In the genomic region with DNA sequence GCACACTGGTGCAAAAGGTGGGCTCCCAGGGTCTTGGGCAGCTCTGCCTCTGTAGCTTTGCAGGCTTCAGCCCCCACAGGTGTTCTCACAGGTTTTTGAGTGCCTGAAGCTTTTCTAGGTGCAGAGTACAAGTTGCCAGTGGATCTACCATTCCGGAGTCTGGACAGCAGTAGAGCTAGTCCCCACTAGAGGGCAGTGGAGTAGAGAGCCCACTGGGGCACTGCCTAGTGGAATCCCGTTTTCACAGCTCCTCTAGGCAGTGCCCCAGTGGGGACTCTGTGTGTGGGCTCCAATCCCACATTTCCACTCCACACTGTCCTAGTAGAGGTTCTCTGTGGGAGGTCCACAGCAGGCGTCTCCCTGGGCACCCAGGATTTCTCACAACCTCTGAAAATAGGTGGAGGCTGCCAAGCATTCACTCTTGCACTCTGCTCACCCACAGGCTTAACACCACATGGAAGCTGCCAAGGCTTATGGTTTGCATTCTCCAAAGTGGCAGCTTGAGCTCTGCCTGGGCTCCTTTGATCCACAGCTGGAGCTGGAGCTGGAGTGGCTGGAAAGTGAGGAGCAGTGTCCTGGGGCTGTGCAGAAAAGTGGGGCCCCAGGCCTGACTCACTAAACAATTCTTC, we compare ENCODE assay signal across 8 cellular contexts.
DNase-seq lines count a peak whose midpoint lies in the region; ATAC-seq and TF ChIP-seq lines count a peak whose summit lies in the region.

No MANE protein-coding gene starts in this region.

- CTCF ChIA-PET in activated naive CD4-positive, alpha-beta T cell treated with anti-CD3 and anti-CD28 coated beads, Interleukin-2, amount 10 ng/mL, durations not matched to agents 7 days and 5 days (lab: Charles Lee): interaction anchor here (0.6 to 1.4 kb wide), 7 partner anchors 8 to 365 kb away, joined by 3 to 4 read pairs (median 3); no protein-coding TSS in a partner anchor
- CTCF ChIA-PET in HEK293T (lab: Yijun Ruan, JAX): interaction anchor here (0.6 to 1.0 kb wide), 5 partner anchors 19 to 1469 kb away, joined by 3 to 4 read pairs (median 3); no protein-coding TSS in a partner anchor

- no peak overlapping the region for H3K9ac ChIP-seq in endodermal cell (ENCODE audit: extremely low read depth, low read length, poor library complexity, severe bottlenecking)

- H3K27ac Mint-ChIP-seq in activated naive CD4-positive, alpha-beta T cell treated with anti-CD3 and anti-CD28 coated beads, Interleukin-2, amount 10 ng/mL, durations not matched to agents 7 days and 5 days: no peak overlapping the region
- H3K27ac Mint-ChIP-seq in endodermal cell: no peak overlapping the region
- no peak overlapping the region for H3K27ac Mint-ChIP-seq in stimulated activated memory B cell treated with anti-CD40 and anti-IgM and Interleukin-4, amounts not matched to agents 10 μg/mL and 1 μg/mL and 100 μg/mL, for 72 hours

- H3K4me3 ChIP-seq in endodermal cell (ENCODE audit: low read length): no peak overlapping the region

- no peaks in the 10 kb centered on the region for H3K36me3 ChIP-seq in endodermal cell (ENCODE audit: control insufficient read depth, insufficient read depth, low read length)

- H3K4me1 ChIP-seq in endodermal cell (ENCODE audit: control insufficient read depth, insufficient read depth, low read length): no peaks in the 10 kb centered on the region

- WGBS in endodermal cell (ENCODE audit: insufficient coverage in 1 of 2, insufficient read length in 1 of 2), 2 experiments: 28 to 30% methylated on average over 2 to 3 of the region's 3 CpGs

- H3K27me3 ChIP-seq in endodermal cell (ENCODE audit: control insufficient read depth, insufficient read depth, low read length, poor library complexity, severe bottlenecking): peaks cover 29% of the 10 kb centered on the region

- H3K27ac ChIP-seq in endodermal cell (ENCODE audit: low read depth, low read length): no peak overlapping the region

- TF ChIP-seq CTCF in endodermal cell (conservative IDR thresholded peaks at IDR 0.05): peak; percentile 79

- no peaks in the 10 kb centered on the region for H3K9me3 Mint-ChIP-seq in activated naive CD4-positive, alpha-beta T cell treated with anti-CD3 and anti-CD28 coated beads, Interleukin-2, amount 10 ng/mL, durations not matched to agents 7 days and 5 days
- H3K9me3 Mint-ChIP-seq in endodermal cell: no peaks in the 10 kb centered on the region
- peaks cover 15% of the 10 kb centered on the region for H3K9me3 Mint-ChIP-seq in stimulated activated memory B cell treated with anti-CD40 and anti-IgM and Interleukin-4, amounts not matched to agents 10 μg/mL and 1 μg/mL and 100 μg/mL, for 72 hours

- H3K36me3 Mint-ChIP-seq in activated naive CD4-positive, alpha-beta T cell treated with anti-CD3 and anti-CD28 coated beads, Interleukin-2, amount 10 ng/mL, durations not matched to agents 7 days and 5 days: no peaks in the 10 kb centered on the region
- no peaks in the 10 kb centered on the region for H3K36me3 Mint-ChIP-seq in endodermal cell (ENCODE audit: low read depth)
- H3K36me3 Mint-ChIP-seq in stimulated activated memory B cell treated with anti-CD40 and anti-IgM and Interleukin-4, amounts not matched to agents 10 μg/mL and 1 μg/mL and 100 μg/mL, for 72 hours: no peaks in the 10 kb centered on the region

- POLR2A ChIA-PET in HEK293T (lab: Yijun Ruan, JAX): no interaction called here

- peak; percentile 43 for ATAC-seq in stimulated activated memory B cell treated with anti-CD40 and anti-IgM and Interleukin-4, amounts not matched to agents 10 μg/mL and 1 μg/mL and 100 μg/mL, for 72 hours

- no peaks in the 10 kb centered on the region for H3K4me1 Mint-ChIP-seq in activated naive CD4-positive, alpha-beta T cell treated with anti-CD3 and anti-CD28 coated beads, Interleukin-2, amount 10 ng/mL, durations not matched to agents 7 days and 5 days
- peaks cover 2% of the 10 kb centered on the region for H3K4me1 Mint-ChIP-seq in endodermal cell
- no peaks in the 10 kb centered on the region for H3K4me1 Mint-ChIP-seq in stimulated activated memory B cell treated with anti-CD40 and anti-IgM and Interleukin-4, amounts not matched to agents 10 μg/mL and 1 μg/mL and 100 μg/mL, for 72 hours

- no peaks in the 10 kb centered on the region for H3K9me3 ChIP-seq in endodermal cell (ENCODE audit: control insufficient read depth, low read length)

- H3K4me3 Mint-ChIP-seq in activated naive CD4-positive, alpha-beta T cell treated with anti-CD3 and anti-CD28 coated beads, Interleukin-2, amount 10 ng/mL, durations not matched to agents 7 days and 5 days: no peak overlapping the region
- no peak overlapping the region for H3K4me3 Mint-ChIP-seq in endodermal cell
- no peak overlapping the region for H3K4me3 Mint-ChIP-seq in stimulated activated memory B cell treated with anti-CD40 and anti-IgM and Interleukin-4, amounts not matched to agents 10 μg/mL and 1 μg/mL and 100 μg/mL, for 72 hours

- no peaks in the 10 kb centered on the region for H3K27me3 Mint-ChIP-seq in activated naive CD4-positive, alpha-beta T cell treated with anti-CD3 and anti-CD28 coated beads, Interleukin-2, amount 10 ng/mL, durations not matched to agents 7 days and 5 days
- H3K27me3 Mint-ChIP-seq in endodermal cell (ENCODE audit: insufficient read depth): peaks cover 1% of the 10 kb centered on the region
- H3K27me3 Mint-ChIP-seq in stimulated activated memory B cell treated with anti-CD40 and anti-IgM and Interleukin-4, amounts not matched to agents 10 μg/mL and 1 μg/mL and 100 μg/mL, for 72 hours: peaks cover 10% of the 10 kb centered on the region

- peak; percentile 44 for DNase-seq in activated naive CD4-positive, alpha-beta T cell treated with anti-CD3 and anti-CD28 coated beads, Interleukin-2, amount 10 ng/mL, durations not matched to agents 7 days and 5 days
- DNase-seq in activated naive CD4-positive, alpha-beta T cell treated with anti-CD3 and anti-CD28 coated beads, Interleukin-2, amount 50 U/mL, for 16 hours: no peak
- peak; percentile 53 for DNase-seq in HEK293T (ENCODE audit: extremely low spot score)
- peak; percentile 8 for DNase-seq in NCI-H82 treated with DMSO at 0.1 percent for 48 hours (lab: John Stamatoyannopoulos, UW; ENCODE audit: unreplicated experiment)
- DNase-seq in endodermal cell: peak; percentile 86
- no peak for DNase-seq in NCI-H187 treated with DMSO at 0.1 percent for 48 hours (lab: John Stamatoyannopoulos, UW)
- no peak for DNase-seq in activated CD4-positive, CD25-positive, alpha-beta regulatory T cell (lab: John Stamatoyannopoulos, UW)

TF ChIP-seq in HEK293T, 16 proteins besides CTCF, POLR2A, EP300 and RAD21:
- TF ChIP-seq LEF1 (IDR thresholded peaks at IDR 0.05; ENCODE audit: borderline replicate concordance) (no peak), CTBP1 (IDR thresholded peaks at IDR 0.05; ENCODE audit: borderline replicate concordance) (no peak), ELF4 (IDR thresholded peaks at IDR 0.05) (no peak), FOXK2 (IDR thresholded peaks at IDR 0.05) (no peak), NFRKB (IDR thresholded peaks at IDR 0.05) (no peak), HDGF (IDR thresholded peaks at IDR 0.05; ENCODE audit: borderline replicate concordance) (no peak), SP1 (IDR thresholded peaks at IDR 0.05) (no peak), BHLHE40 (IDR thresholded peaks at IDR 0.05; ENCODE audit: borderline replicate concordance) (no peak), ARNT (IDR thresholded peaks at IDR 0.05) (no peak)

Comparison
In these comparisons a context has a peak if more than half of its experiments do, and no peak if none do; other contexts are left out.
1. DNase-seq: peak in activated naive CD4-positive, alpha-beta T cell treated with anti-CD3 and anti-CD28 coated beads, Interleukin-2, amount 10 ng/mL, durations not matched to agents 7 days and 5 days (single experiment), HEK293T (single experiment), NCI-H82 treated with DMSO at 0.1 percent for 48 hours (single experiment) and endodermal cell (single experiment); none in activated naive CD4-positive, alpha-beta T cell treated with anti-CD3 and anti-CD28 coated beads, Interleukin-2, amount 50 U/mL, for 16 hours (single experiment), NCI-H187 treated with DMSO at 0.1 percent for 48 hours (single experiment) and activated CD4-positive, CD25-positive, alpha-beta regulatory T cell (0 of 4).